In genomic region chr5:35458824-35459207, GRCh38 we compare ENCODE assay signal across 16 cellular contexts.
A peak's percentile ranks its signal among the peaks of the same experiment; 100 is the strongest.
DNase-seq lines count a peak whose midpoint lies in the region; ATAC-seq and TF ChIP-seq lines count a peak whose summit lies in the region.
"Had no signal": no experiment of that assay in that cellular context is flagged by ENCODE, and none has a peak within 500 bp of the region (broad histone marks: within the 10 kb centered on the region; RNA-seq: fewer than 3 reads in every experiment).

No MANE protein-coding gene starts in this region.

- no peaks in the 10 kb centered on the region for H3K9me3 ChIP-seq in WERI-Rb-1 (ENCODE audit: severe bottlenecking)
- H3K9me3 ChIP-seq: mucosa of descending colon, ovary had no signal

- peaks cover 42% of the 10 kb centered on the region for H3K27me3 ChIP-seq in WERI-Rb-1 (ENCODE audit: insufficient read depth, low read depth, severe bottlenecking)
- H3K27me3 ChIP-seq: ovary had no signal

- ATAC-seq in left lobe of liver (peak; percentile 83), HG03565 (IDR thresholded peaks at IDR 0.05; ENCODE audit: unreplicated experiment) (no peak)
- ATAC-seq: WTC11 had no signal

- H3K27ac ChIP-seq in RWPE1 (no peak overlapping the region), WERI-Rb-1 (no peak overlapping the region)
- H3K27ac ChIP-seq: ovary had no signal

- DNase-seq in DMS 273 (lab: John Stamatoyannopoulos, UW; ENCODE audit: unreplicated experiment) (peak; percentile 63), LNCaP clone FGC (ENCODE audit: low read depth) (peak; percentile 28), RWPE1 (ENCODE audit: low spot score) (peak; percentile 33), left lobe of liver (ENCODE audit: low spot score) (peak; percentile 60), islet precursor cell (no peak), germinal center (ENCODE audit: low spot score) (no peak), WERI-Rb-1 (no peak)
- DNase-seq: activated naive CD4-positive, alpha-beta T cell treated with anti-CD3 and anti-CD28 coated beads for 36 hours; effector CD4-positive, alpha-beta T cell; foreskin melanocyte; HCEC 1CT; NCI-H2029; ovary had no signal

- POLR2A ChIA-PET in RWPE1 (lab: Yijun Ruan, JAX; ENCODE audit: low non-redundant PET) = no interaction called here

- H3K36me3 ChIP-seq in WERI-Rb-1 = no peaks in the 10 kb centered on the region
- H3K36me3 ChIP-seq: ovary had no signal

- CTCF ChIA-PET in RWPE1 (lab: Yijun Ruan, JAX) = no interaction called here

- TF ChIP-seq CTCF in LNCaP clone FGC (IDR thresholded peaks at IDR 0.05; ENCODE audit: control insufficient read depth, extremely low read depth, insufficient read depth) = no peak
- TF ChIP-seq CTCF in RWPE1 (conservative IDR thresholded peaks at IDR 0.05; ENCODE audit: low read depth) = no peak
- no peak for TF ChIP-seq CTCF in WERI-Rb-1 (IDR thresholded peaks at IDR 0.05; ENCODE audit: low read depth, low read length)

- no peak overlapping the region for H3K4me3 ChIP-seq in LNCaP clone FGC (ENCODE audit: low read depth, low read length)
- H3K4me3 ChIP-seq in WERI-Rb-1 (ENCODE audit: low read depth, low read length) = no peak overlapping the region
- H3K4me3 ChIP-seq: mucosa of descending colon, ovary had no signal

Comparison
In these comparisons a context has a peak if more than half of its experiments do, and no peak if none do; other contexts are left out.
1. DNase-seq: peak in DMS 273 (single experiment), LNCaP clone FGC (single experiment), RWPE1 (single experiment) and left lobe of liver (single experiment); none in islet precursor cell (single experiment), germinal center (single experiment) and WERI-Rb-1 (single experiment).